19 cellular contexts compared by ENCODE assay signal in genomic region chr2:120896904-120897303, GRCh38.
"Had no signal": no experiment of that assay in that cellular context is flagged by ENCODE, and none has a peak within 500 bp of the region (broad histone marks: within the 10 kb centered on the region; RNA-seq: fewer than 3 reads in every experiment).

No MANE protein-coding gene starts in this region.

- H3K36me3 Mint-ChIP-seq: activated CD4-positive, alpha-beta memory T cell treated with anti-CD3 and anti-CD28 coated beads for 36 hours; activated naive CD8-positive, alpha-beta T cell treated with anti-CD3 and anti-CD28 coated beads for 36 hours; naive B cell; stimulated activated naive B cell treated with anti-CD40 and anti-IgM and Interleukin-4, amounts not matched to agents 10 μg/mL and 1 μg/mL and 100 μg/mL, for 72 hours had no signal

- H3K4me1 ChIP-seq: colonic mucosa, foreskin keratinocyte, left lung, parathyroid adenoma had no signal

- H3K4me3 Mint-ChIP-seq: activated B cell treated with CpG ODN at 0.5 μM for 24 hours; activated CD4-positive, alpha-beta memory T cell treated with anti-CD3 and anti-CD28 coated beads for 36 hours; activated naive CD8-positive, alpha-beta T cell treated with anti-CD3 and anti-CD28 coated beads for 36 hours; naive B cell; stimulated activated naive B cell treated with anti-CD40 and anti-IgM and Interleukin-4, amounts not matched to agents 10 μg/mL and 1 μg/mL and 100 μg/mL, for 72 hours had no signal

- H3K36me3 ChIP-seq: colonic mucosa, left lung had no signal

- H3K4me1 Mint-ChIP-seq: activated B cell treated with CpG ODN at 0.5 μM for 24 hours; activated naive CD8-positive, alpha-beta T cell treated with anti-CD3 and anti-CD28 coated beads for 36 hours; naive B cell; stimulated activated naive B cell treated with anti-CD40 and anti-IgM and Interleukin-4, amounts not matched to agents 10 μg/mL and 1 μg/mL and 100 μg/mL, for 72 hours had no signal

- H3K9me3 ChIP-seq: colonic mucosa, left lung, mucosa of descending colon had no signal

- H3K9me3 Mint-ChIP-seq: activated B cell treated with CpG ODN at 0.5 μM for 24 hours; activated CD4-positive, alpha-beta memory T cell treated with anti-CD3 and anti-CD28 coated beads for 36 hours; activated naive CD8-positive, alpha-beta T cell treated with anti-CD3 and anti-CD28 coated beads for 36 hours; stimulated activated naive B cell treated with anti-CD40 and anti-IgM and Interleukin-4, amounts not matched to agents 10 μg/mL and 1 μg/mL and 100 μg/mL, for 72 hours had no signal

- H3K27ac ChIP-seq: colonic mucosa, foreskin keratinocyte, left lung, parathyroid adenoma had no signal

- H2AFZ ChIP-seq: parathyroid adenoma had no signal

- DNase-seq: activated B cell treated with CpG ODN at 0.5 μM for 24 hours; activated CD4-positive, alpha-beta memory T cell treated with anti-CD3 and anti-CD28 coated beads for 36 hours; activated CD4-positive, alpha-beta T cell treated with anti-CD3 and anti-CD28 coated beads for 4 hours; activated naive CD8-positive, alpha-beta T cell treated with anti-CD3 and anti-CD28 coated beads for 36 hours; activated T-cell treated with anti-CD3 and anti-CD28 coated beads for 4 hours; amniotic stem cell; central memory CD4-positive, alpha-beta T cell; colonic mucosa; foreskin keratinocyte; glutamatergic neuron; hippocampal formation; mucosa of descending colon; naive B cell; stimulated activated CD4-positive, alpha-beta T cell treated with anti-CD3 and anti-CD28 coated beads, Interleukin-4, amount 100 ng/mL, for 4 hours; stimulated activated naive B cell treated with anti-CD40 and anti-IgM and Interleukin-4, amounts not matched to agents 10 μg/mL and 1 μg/mL and 100 μg/mL, for 72 hours; SW 1271 had no signal

- ATAC-seq: foreskin keratinocyte; left lung; mucosa of descending colon; sciatic nerve; stimulated activated naive B cell treated with anti-CD40 and anti-IgM and Interleukin-4, amounts not matched to agents 10 μg/mL and 1 μg/mL and 100 μg/mL, for 72 hours had no signal

- H3K27me3 Mint-ChIP-seq: activated B cell treated with CpG ODN at 0.5 μM for 24 hours; activated CD4-positive, alpha-beta memory T cell treated with anti-CD3 and anti-CD28 coated beads for 36 hours; activated naive CD8-positive, alpha-beta T cell treated with anti-CD3 and anti-CD28 coated beads for 36 hours; naive B cell; stimulated activated naive B cell treated with anti-CD40 and anti-IgM and Interleukin-4, amounts not matched to agents 10 μg/mL and 1 μg/mL and 100 μg/mL, for 72 hours had no signal

- H3K27ac Mint-ChIP-seq: activated B cell treated with CpG ODN at 0.5 μM for 24 hours; activated CD4-positive, alpha-beta memory T cell treated with anti-CD3 and anti-CD28 coated beads for 36 hours; activated naive CD8-positive, alpha-beta T cell treated with anti-CD3 and anti-CD28 coated beads for 36 hours; naive B cell; stimulated activated naive B cell treated with anti-CD40 and anti-IgM and Interleukin-4, amounts not matched to agents 10 μg/mL and 1 μg/mL and 100 μg/mL, for 72 hours had no signal

- H3K9ac ChIP-seq: parathyroid adenoma had no signal

- H3K27me3 ChIP-seq: colonic mucosa had no signal

- H3K4me3 ChIP-seq: colonic mucosa, left lung, mucosa of descending colon had no signal
